Comparison of ENCODE assay signal across 17 cellular contexts in genomic region chr11:68643576-68643975, GRCh38. TPM values are rescaled to one million over a fixed set of nuclear protein-coding genes. Genes with fewer than 3 reads are reported as not detected.
DNase-seq lines count a peak whose midpoint lies in the region; TF ChIP-seq lines count a peak whose summit lies in the region.
"Had no signal": no experiment of that assay in that cellular context is flagged by ENCODE, and none has a peak within 500 bp of the region (broad histone marks: within the 10 kb centered on the region; RNA-seq: fewer than 3 reads in every experiment).

No MANE protein-coding gene starts in this region.

- H3K27me3 ChIP-seq in Karpas-422 (ENCODE audit: low read length) = no peaks in the 10 kb centered on the region
- no peaks in the 10 kb centered on the region for H3K27me3 ChIP-seq in neural progenitor cell
- peaks cover 0 to 54% (median 0%) of the 10 kb centered on the region in 4 donors for H3K27me3 ChIP-seq in esophagus muscularis mucosa
- H3K27me3 ChIP-seq: ascending aorta had no signal

- no peak overlapping the region for H3K4me3 ChIP-seq in Karpas-422 (ENCODE audit: low read length)
- H3K4me3 ChIP-seq in cardiac fibroblast (replicated peaks in 1 of 2; ENCODE audit: low read depth in 2 of 2, low read length in 2 of 2) = no peak overlapping the region
- H3K4me3 ChIP-seq in neural progenitor cell = no peak overlapping the region
- no peak overlapping the region for H3K4me3 ChIP-seq in OCI-LY7 (ENCODE audit: low read depth, low read length, poor library complexity, severe bottlenecking)
- no peak overlapping the region for H3K4me3 ChIP-seq in esophagus muscularis mucosa
- H3K4me3 ChIP-seq: ascending aorta, lower lobe of right lung, thoracic aorta had no signal

- WGBS in esophagus muscularis mucosa = 35% methylated on average over 12 of the region's 12 CpGs

- H3K27ac ChIP-seq in Karpas-422 (ENCODE audit: low read length) (no peak overlapping the region), neural progenitor cell (no peak overlapping the region), OCI-LY7 (ENCODE audit: low read depth, low read length, poor library complexity, severe bottlenecking) (no peak overlapping the region), esophagus muscularis mucosa (replicated peaks in 1 of 4) (no peak overlapping the region)
- H3K27ac ChIP-seq: ascending aorta, lower lobe of right lung, thoracic aorta had no signal

- H3K36me3 ChIP-seq in Karpas-422 (ENCODE audit: insufficient read depth, low read length) (no peaks in the 10 kb centered on the region), neural progenitor cell (no peaks in the 10 kb centered on the region), OCI-LY7 (ENCODE audit: insufficient read depth, low read length) (no peaks in the 10 kb centered on the region), esophagus muscularis mucosa (no peaks in the 10 kb centered on the region)
- H3K36me3 ChIP-seq: ascending aorta, lower lobe of right lung, thoracic aorta had no signal

- H3F3A ChIP-seq in neural progenitor cell (ENCODE audit: low read depth) = no peaks in the 10 kb centered on the region

- H3K9ac ChIP-seq in Karpas-422 (ENCODE audit: low read length) (no peak overlapping the region), neural progenitor cell (no peak overlapping the region)

- peaks cover 20% of the 10 kb centered on the region for H3K9me3 Mint-ChIP-seq in neural progenitor cell

- peaks cover 8% of the 10 kb centered on the region for H3K4me1 Mint-ChIP-seq in neural progenitor cell
- H3K4me1 Mint-ChIP-seq: activated CD4-positive, alpha-beta T cell treated with anti-CD3 and anti-CD28 coated beads, Interleukin-2, amount 10 ng/mL, durations not matched to agents 7 days and 5 days; T-cell had no signal

- TF ChIP-seq EP300 in esophagus muscularis mucosa (IDR thresholded peaks at IDR 0.05) = no peak

- CTCF ChIA-PET in OCI-LY7 (lab: Charles Lee; ENCODE audit: unreplicated experiment) = no interaction called here

- H3K9me3 ChIP-seq in Karpas-422 (ENCODE audit: low read length) = no peaks in the 10 kb centered on the region; the same call in 1 of the 2 replicates
- no peaks in the 10 kb centered on the region for H3K9me3 ChIP-seq in neural progenitor cell (ENCODE audit: low read depth)
- H3K9me3 ChIP-seq in OCI-LY7 (ENCODE audit: low read length) = no peaks in the 10 kb centered on the region
- H3K9me3 ChIP-seq in esophagus muscularis mucosa = peaks cover 0 to 23% (median 19%) of the 10 kb centered on the region in 4 donors

- H3K4me1 ChIP-seq in Karpas-422 (ENCODE audit: low read length) (no peaks in the 10 kb centered on the region), neural progenitor cell (no peaks in the 10 kb centered on the region), OCI-LY7 (ENCODE audit: insufficient read depth, low read length, poor library complexity, severe bottlenecking) (no peaks in the 10 kb centered on the region), esophagus muscularis mucosa (no peaks in the 10 kb centered on the region)
- H3K4me1 ChIP-seq: ascending aorta, lower lobe of right lung had no signal

- H4K20me1 ChIP-seq in Karpas-422 (ENCODE audit: insufficient read depth, low read depth, low read length) (no peaks in the 10 kb centered on the region), neural progenitor cell (ENCODE audit: low read depth) (no peaks in the 10 kb centered on the region), OCI-LY7 (ENCODE audit: insufficient read depth, low read length) (no peaks in the 10 kb centered on the region)

- H3K27ac Mint-ChIP-seq in neural progenitor cell = peak overlapping the region; percentile 11
- H3K27ac Mint-ChIP-seq: activated CD4-positive, alpha-beta T cell treated with anti-CD3 and anti-CD28 coated beads, Interleukin-2, amount 10 ng/mL, durations not matched to agents 7 days and 5 days; activated T-helper 1 cell treated with anti-CD3 and anti-CD28 coated beads, Interleukin-12 subunit alpha, Interleukin-12 subunit beta, Interleukin-2, Interleukin-4 antibody, amounts not matched to agents 30 ng/mL and 10 ng/mL and 1 ng/mL, durations not matched to agents 14 hours and 24 hours and 36 hours; T-cell had no signal

- H3K4me2 ChIP-seq in Karpas-422 (ENCODE audit: low read depth, low read length, poor library complexity, severe bottlenecking) (no peak overlapping the region), neural progenitor cell (no peak overlapping the region), OCI-LY7 (ENCODE audit: low read length) (no peak overlapping the region)

- intact Hi-C loops in OCI-LY7 (cut with micrococcal nuclease; ENCODE audit: unreplicated experiment) = no loop called here
- intact Hi-C loops in esophagus muscularis mucosa (cut with DNase I) = no loop called here

- no peak for TF ChIP-seq POLR2A in esophagus muscularis mucosa (IDR thresholded peaks at IDR 0.05; ENCODE audit: low read depth)

- POLR2A ChIA-PET in OCI-LY7 (lab: Charles Lee) = interaction anchor here (0.6 to 0.7 kb wide), 2 partner anchors 46 to 76 kb away, joined by 3 to 4 read pairs; no protein-coding TSS in a partner anchor

- H3K27me3 Mint-ChIP-seq in neural progenitor cell (ENCODE audit: insufficient read depth, low read depth) = peaks cover 2% of the 10 kb centered on the region

- no peaks in the 10 kb centered on the region for H3K9me2 ChIP-seq in Karpas-422 (replicated peaks; ENCODE audit: insufficient read depth, low read length)
- H3K9me2 ChIP-seq in OCI-LY7 (ENCODE audit: insufficient read depth, low read length) = no peaks in the 10 kb centered on the region

- DNase-seq in DMS 273 (lab: John Stamatoyannopoulos, UW; ENCODE audit: unreplicated experiment) (peak; percentile 29), DMS 273 treated with DMSO at 0.1 percent for 48 hours (lab: John Stamatoyannopoulos, UW) (no peak), Karpas-422 (peak; percentile 27), cardiac fibroblast (ENCODE audit: low read depth in 2 of 2) (peak; percentile 20 to 36), neural progenitor cell (ENCODE audit: low spot score) (no peak), OCI-LY7 (ENCODE audit: low spot score) (no peak), esophagus muscularis mucosa (ENCODE audit: extremely low spot score) (no peak), G401 (ENCODE audit: low spot score) (no peak)
- DNase-seq: activated CD4-positive, alpha-beta T cell treated with anti-CD3 and anti-CD28 coated beads, Interleukin-2, amount 10 ng/mL, durations not matched to agents 7 days and 5 days; KBM-7; lower lobe of right lung; NCI-H2029; T-cell had no signal

- H3K4me3 Mint-ChIP-seq in neural progenitor cell = no peak overlapping the region
- H3K4me3 Mint-ChIP-seq: activated CD4-positive, alpha-beta T cell treated with anti-CD3 and anti-CD28 coated beads, Interleukin-2, amount 10 ng/mL, durations not matched to agents 7 days and 5 days; activated T-helper 1 cell treated with anti-CD3 and anti-CD28 coated beads, Interleukin-12 subunit alpha, Interleukin-12 subunit beta, Interleukin-2, Interleukin-4 antibody, amounts not matched to agents 30 ng/mL and 10 ng/mL and 1 ng/mL, durations not matched to agents 14 hours and 24 hours and 36 hours; T-cell had no signal

- no peaks in the 10 kb centered on the region for H3K36me3 Mint-ChIP-seq in neural progenitor cell
- H3K36me3 Mint-ChIP-seq: T-cell had no signal

- no TSS peak for BruUV-seq in OCI-LY7 (replicated peaks; lab: Mats Ljungman, UMichigan)

- H3K79me2 ChIP-seq in Karpas-422 (ENCODE audit: low read length) (no peaks in the 10 kb centered on the region), neural progenitor cell (ENCODE audit: low read depth) (no peaks in the 10 kb centered on the region), OCI-LY7 (ENCODE audit: insufficient read depth, low read depth, low read length) (no peaks in the 10 kb centered on the region)

- in situ Hi-C loops in G401 (cut with HindIII; ENCODE audit: low sequenced_read_pairs) = no loop called here

- TF ChIP-seq CTCF in cardiac fibroblast (IDR thresholded peaks at IDR 0.05; ENCODE audit: low read depth, low read length) (no peak), neural progenitor cell (IDR thresholded peaks at IDR 0.05) (no peak), OCI-LY7 (conservative IDR thresholded peaks at IDR 0.05; ENCODE audit: low read length) (no peak), esophagus muscularis mucosa (IDR thresholded peaks at IDR 0.05) (peak in 1 of 3 experiments; percentile 23)

- H2AFZ ChIP-seq in Karpas-422 (ENCODE audit: low read length) (no peak overlapping the region), neural progenitor cell (replicated peaks) (peak overlapping the region; percentile 26), OCI-LY7 (ENCODE audit: low read length) (no peak overlapping the region)

RNA-seq across cellular contexts. Expression of gene GAL, which starts 40.8 kb away (rescaled TPM):
- total RNA-seq in Karpas-422 (2014; rRNA removed; shearing (Covaris generic); ENCODE audit: low replicate concordance) = not detected in 2 replicates
- total RNA-seq in neural progenitor cell (ENCODE audit: low replicate concordance) (1.7 TPM in 1 of 2 replicates, not detected in the other), OCI-LY7 (2022) (not detected in 2 replicates), esophagus muscularis mucosa (10 to 100 TPM in 1 of 4 donors, 1 to 10 TPM in 2, not detected in 1; 6.0 to 10.2 (median 8.1) TPM)
- not detected in 2 replicates for total RNA-seq in OCI-LY7 (2014; rRNA removed; shearing (Covaris generic))
- total RNA-seq in G401 (2014; rRNA removed; shearing (Covaris generic)) = not detected in 2 replicates
- total RNA-seq: A172; activated CD4-positive, alpha-beta T cell treated with anti-CD3 and anti-CD28 coated beads, Interleukin-2, amount 10 ng/mL, durations not matched to agents 7 days and 5 days; ascending aorta; lower lobe of right lung; thoracic aorta had no signal

Comparison
In these comparisons a context has a peak if more than half of its experiments do, and no peak if none do; other contexts are left out.
1. DNase-seq: peak in DMS 273 (single experiment), Karpas-422 (single experiment) and cardiac fibroblast (2 of 2); none in DMS 273 treated with DMSO at 0.1 percent for 48 hours (single experiment), neural progenitor cell (single experiment), OCI-LY7 (single experiment), esophagus muscularis mucosa (single experiment) and G401 (single experiment).